Comparison of ENCODE assay signal across 8 cellular contexts in the genomic region with DNA sequence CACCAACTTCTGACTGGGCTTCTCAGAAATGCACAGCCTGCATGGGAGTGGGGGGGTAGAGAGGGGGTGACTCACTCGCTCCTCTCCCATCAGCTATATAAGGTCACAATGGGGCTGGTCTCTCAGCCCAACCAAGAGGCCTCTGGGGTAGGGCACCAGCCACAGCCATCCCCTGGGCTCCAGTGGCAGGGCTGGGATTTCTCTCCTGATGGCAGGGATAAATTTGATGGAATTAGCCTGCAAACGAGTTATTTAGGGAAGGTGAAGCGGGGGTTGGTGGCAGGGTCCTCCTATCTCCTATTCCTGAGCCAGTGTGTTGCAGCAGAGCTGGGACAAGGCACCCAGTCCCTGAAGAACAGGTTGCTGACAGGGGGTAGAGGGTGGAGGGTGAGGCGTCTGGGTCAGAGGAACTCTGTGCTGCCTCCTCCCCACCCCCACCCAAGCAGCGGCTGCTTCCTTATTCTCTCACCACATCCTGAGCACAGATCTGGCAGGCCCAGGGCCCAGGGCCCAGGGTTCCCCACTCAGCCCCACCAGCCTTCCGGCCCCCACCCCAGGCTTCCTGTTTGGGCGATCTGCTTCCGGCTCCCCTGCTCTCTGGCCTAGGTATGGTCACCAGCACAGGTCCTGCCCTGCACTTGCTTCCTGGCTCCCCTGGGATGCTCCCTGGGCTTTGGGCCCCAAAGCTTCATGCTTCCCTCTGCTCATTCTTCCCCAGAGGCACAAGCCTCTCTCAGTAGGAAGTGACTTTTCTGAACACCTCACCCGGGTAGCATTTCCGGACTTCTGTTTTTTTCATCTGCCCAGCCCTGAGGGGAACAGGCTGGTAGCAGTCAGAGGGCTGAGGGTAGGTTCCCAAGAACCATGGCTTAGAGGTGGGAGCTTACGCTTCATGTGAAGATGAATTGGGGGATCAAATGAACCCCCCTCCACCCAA. TPM values are rescaled to one million over a fixed set of nuclear protein-coding genes. Genes with fewer than 3 reads are reported as not detected.
A peak's percentile ranks its signal among the peaks of the same experiment; 100 is the strongest.
DNase-seq lines count a peak whose midpoint lies in the region; ATAC-seq, FAIRE-seq and TF ChIP-seq lines count a peak whose summit lies in the region.

No MANE protein-coding gene starts in this region.

- POLR2A ChIA-PET in CD4-positive, alpha-beta memory T cell (lab: Charles Lee; ENCODE audit: partially characterized antibody) = interaction anchor here (0.8 to 29.9 kb wide), 15 partner anchors 11 to 469 kb away, joined by 3 to 1474 read pairs (median 6); a partner anchor contains a TSS
- POLR2A ChIA-PET in HepG2 (lab: Yijun Ruan, JAX) = interaction anchor here (0.5 to 4.7 kb wide), 8 partner anchors 9 to 100 kb away, joined by 3 to 92 read pairs (median 6); a partner anchor contains a TSS

- peak overlapping the region; percentile 96 to 99 (median 98) for H3K27ac Mint-ChIP-seq in CD4-positive, alpha-beta memory T cell
- peak overlapping the region; percentile 99 for H3K27ac Mint-ChIP-seq in central memory CD8-positive, alpha-beta T cell (ENCODE audit: low read depth)

- H3K4me1 Mint-ChIP-seq in CD4-positive, alpha-beta memory T cell = peaks cover 18 to 63% (median 30%) of the 10 kb centered on the region in 4 donors
- H3K4me1 Mint-ChIP-seq in central memory CD8-positive, alpha-beta T cell = peaks cover 62% of the 10 kb centered on the region

- H3K27me3 Mint-ChIP-seq in CD4-positive, alpha-beta memory T cell = no peaks in the 10 kb centered on the region
- H3K27me3 Mint-ChIP-seq in central memory CD8-positive, alpha-beta T cell = no peaks in the 10 kb centered on the region

- DNase-seq in CD4-positive, alpha-beta memory T cell = peak; percentile 86 to 95 (median 90)
- DNase-seq in activated CD4-positive, alpha-beta T cell treated with anti-CD3 and anti-CD28 coated beads for 1 hour = peak; percentile 76
- DNase-seq in central memory CD8-positive, alpha-beta T cell (ENCODE audit: low spot score in 2 of 2) = peak; percentile 71 to 86
- DNase-seq in HepG2 (ENCODE audit: low spot score) (peak; percentile 50), NCI-H526 treated with DMSO at 0.1 percent for 48 hours (lab: John Stamatoyannopoulos, UW) (no peak)
- peak; percentile 83 to 84 for DNase-seq in stimulated activated CD4-positive, alpha-beta T cell treated with anti-CD3 and anti-CD28 coated beads, Interleukin-2, amount 100 ng/mL, for 24 hours

- CTCF ChIA-PET in CD4-positive, alpha-beta memory T cell (lab: Charles Lee; ENCODE audit: partially characterized antibody) = interaction anchor here (1.2 to 19.9 kb wide), 6 partner anchors 10 to 200 kb away, joined by 3 to 865 read pairs (median 5); a partner anchor contains a TSS
- CTCF ChIA-PET in HepG2 (lab: Yijun Ruan, JAX; ENCODE audit: low intra/inter-chr PET ratio, low total read pairs) = interaction anchor here (0.7 to 3.5 kb wide), 3 partner anchors 39 to 43 kb away, joined by 3 to 11 read pairs (median 4); no protein-coding TSS in a partner anchor

- peak overlapping the region; percentile 94 for H3K27ac ChIP-seq in CD4-positive, alpha-beta memory T cell (ENCODE audit: low read depth, low read length)
- H3K27ac ChIP-seq in KOPT-K1 (ENCODE audit: low read depth, low read length, poor library complexity, severe bottlenecking) (peak overlapping the region; percentile 94), HepG2 (ENCODE audit: extremely low read length, insufficient read depth, low read length) (peak overlapping the region; percentile 3)

- H3K4me2 ChIP-seq in HepG2 (ENCODE audit: low read depth, low read length) = peak overlapping the region; percentile 48

- FAIRE-seq in HepG2 (lab: Jason Lieb, UNC) = no peak

- peak overlapping the region; percentile 97 to 100 (median 99) for H3K4me3 Mint-ChIP-seq in CD4-positive, alpha-beta memory T cell
- peak overlapping the region; percentile 92 for H3K4me3 Mint-ChIP-seq in central memory CD8-positive, alpha-beta T cell

- H2AFZ ChIP-seq in HepG2 (ENCODE audit: low read length) = no peak overlapping the region

- in situ Hi-C loops in HepG2 (cut with HindIII; ENCODE audit: extremely low pct_ligation_motif_present, low pct_unique_long_range_greater_than_20kb) = loop anchor here (25.0 kb wide), 1 partner anchor 405 kb away; no protein-coding TSS in a partner anchor

- TF ChIP-seq CTCF in HepG2 (CRISPR knock-in tag; IDR thresholded peaks at IDR 0.05) = no peak

- no TSS peak for BruUV-seq in HepG2 (replicated peaks; lab: Mats Ljungman, UMichigan)

- peaks cover 50 to 68% of the 10 kb centered on the region in 2 donors for H3K36me3 Mint-ChIP-seq in CD4-positive, alpha-beta memory T cell
- H3K36me3 Mint-ChIP-seq in central memory CD8-positive, alpha-beta T cell (ENCODE audit: insufficient read depth) = peaks cover 62% of the 10 kb centered on the region

- TF ChIP-seq RAD21 in HepG2 (CRISPR knock-in tag; IDR thresholded peaks at IDR 0.05) = no peak

- H3K9me3 Mint-ChIP-seq in CD4-positive, alpha-beta memory T cell = peaks cover 0 to 3% (median 0%) of the 10 kb centered on the region in 8 donors
- no peaks in the 10 kb centered on the region for H3K9me3 Mint-ChIP-seq in central memory CD8-positive, alpha-beta T cell

- H3K27me3 ChIP-seq in CD4-positive, alpha-beta memory T cell (ENCODE audit: insufficient read depth, low read length) = no peaks in the 10 kb centered on the region
- H3K27me3 ChIP-seq in HepG2 (ENCODE audit: control insufficient read depth in 1 of 2, insufficient read depth in 2 of 2, low read length in 2 of 2) = no peaks in the 10 kb centered on the region

- peak overlapping the region; percentile 24; the same call in 1 of the 2 replicates for H3K9ac ChIP-seq in HepG2 (ENCODE audit: insufficient read depth, low read depth, low read length)

- peak overlapping the region; percentile 93 to 99 for H3K4me3 ChIP-seq in CD4-positive, alpha-beta memory T cell (ENCODE audit: low read length in 2 of 2)
- peak overlapping the region in 1 of 3 experiments; percentile 5; a peak in 1 of 6 replicates for H3K4me3 ChIP-seq in HepG2 (replicated peaks in 1 of 3; ENCODE audit: insufficient read depth in 1 of 3, low read depth in 2 of 3, low read length in 3 of 3)

- H4K20me1 ChIP-seq in HepG2 (ENCODE audit: insufficient read depth, low read length) = no peaks in the 10 kb centered on the region

- peaks cover 34% of the 10 kb centered on the region for H3K4me1 ChIP-seq in CD4-positive, alpha-beta memory T cell (ENCODE audit: insufficient read depth, low read length)
- H3K4me1 ChIP-seq in HepG2 (ENCODE audit: insufficient read depth, low read length) = peaks cover 61% of the 10 kb centered on the region

- WGBS in HepG2 (ENCODE audit: low lambda C conversion rate) = 73% methylated on average over 10 of the region's 11 CpGs

- intact Hi-C loops in CD4-positive, alpha-beta memory T cell (cut with micrococcal nuclease) = loop anchor here (1.0 to 2.0 kb wide), 5 partner anchors 8 to 66 kb away; a partner anchor contains a TSS
- intact Hi-C loops in HepG2 (cut with micrococcal nuclease; ENCODE audit: unreplicated experiment) = no loop called here

- H3K36me3 ChIP-seq in CD4-positive, alpha-beta memory T cell (ENCODE audit: insufficient read depth, low read length) = peaks cover 14% of the 10 kb centered on the region
- H3K36me3 ChIP-seq in KOPT-K1 (ENCODE audit: insufficient read depth, low read length) = peaks cover 40% of the 10 kb centered on the region
- no peaks in the 10 kb centered on the region for H3K36me3 ChIP-seq in HepG2 (replicated peaks in 1 of 2; ENCODE audit: control insufficient read depth in 1 of 2, insufficient read depth in 2 of 2, low read length in 2 of 2)

- peak; percentile 44 for ATAC-seq in GM21528 (IDR thresholded peaks at IDR 0.05; ENCODE audit: low FRiP score, unreplicated experiment)
- peak; percentile 83 for ATAC-seq in central memory CD8-positive, alpha-beta T cell (replicated peaks; ENCODE audit: extremely low read depth, poor library complexity, severe bottlenecking)
- no peak; the same call in 2 of the 3 replicates for ATAC-seq in HepG2

- H3K79me2 ChIP-seq in HepG2 (ENCODE audit: insufficient read depth, low read length) = no peaks in the 10 kb centered on the region

- TF ChIP-seq EP300 in HepG2 (IDR thresholded peaks at IDR 0.05; ENCODE audit: low read depth in 2 of 2, low read length in 2 of 2) (no peak), HepG2 (CRISPR knock-in tag; IDR thresholded peaks at IDR 0.05; ENCODE audit: borderline replicate concordance) (no peak)

- no peaks in the 10 kb centered on the region for H3K9me3 ChIP-seq in CD4-positive, alpha-beta memory T cell (ENCODE audit: control insufficient read depth in 1 of 2, low read length in 2 of 2)
- H3K9me3 ChIP-seq in KOPT-K1 (ENCODE audit: insufficient read depth, low read length, poor library complexity, severe bottlenecking) = no peaks in the 10 kb centered on the region
- no peaks in the 10 kb centered on the region for H3K9me3 ChIP-seq in HepG2 (ENCODE audit: low read length)

- TF ChIP-seq POLR2A in HepG2 (IDR thresholded peaks at IDR 0.05; ENCODE audit: insufficient read depth in 1 of 2, low read depth in 2 of 2, low read length in 2 of 2) = 0 out of 4 replicates have a peak, but pooled peaks of 1 of the 2 experiments have one; percentile 2

RNA-seq across cellular contexts. Expression of a gene that starts 4.0 kb away (rescaled TPM):
- total RNA-seq in CD4-positive, alpha-beta memory T cell = 100 to 1,000 TPM; 122 to 127 TPM
- 100 to 1,000 TPM in 1 of 2 donors, 10 to 100 TPM in 1; 68.2 to 117 TPM for polyA plus RNA-seq in CD4-positive, alpha-beta memory T cell
- 3.1 and 4.9 TPM in 2 replicates for total RNA-seq in HepG2 (2016; rRNA removed; fragmentation: Illumina TruSeq; extraction: Trizol)
- total RNA-seq in HepG2 (2016; cell fraction: cytosol; rRNA removed; fragmentation: Illumina TruSeq; extraction: Trizol; ENCODE audit: low read depth) = 0.81 and 1.4 TPM in 2 replicates
- 3.5 and 4.0 TPM in 2 replicates for total RNA-seq in HepG2 (2016; cell fraction: insoluble cytoplasmic fraction; rRNA removed; fragmentation: Illumina TruSeq; extraction: Trizol)
- total RNA-seq in HepG2 (2016; cell fraction: membrane; rRNA removed; fragmentation: Illumina TruSeq; extraction: Trizol) = 3.3 and 3.5 TPM in 2 replicates
- total RNA-seq in HepG2 (2016; cell fraction: nucleus; rRNA removed; fragmentation: Illumina TruSeq; extraction: Trizol) = 2.5 and 3.2 TPM in 2 replicates
- 9.2 and 10.5 TPM in 2 replicates for polyA plus RNA-seq in HepG2 (2011; rRNA removed)
- polyA plus RNA-seq in HepG2 (2011; cell fraction: cytosol; rRNA removed) = 8.3 and 8.7 TPM in 2 replicates
- polyA plus RNA-seq in HepG2 (2011; cell fraction: nucleus; rRNA removed) = 10.6 and 11.8 TPM in 2 replicates
- 4.3 and 5.2 TPM in 2 replicates for polyA plus RNA-seq in HepG2 (2012)
- polyA plus RNA-seq in HepG2 (2016; cell fraction: cytosol; fragmentation: Illumina TruSeq; extraction: Trizol; ENCODE audit: low read depth) = 2.2 and 2.4 TPM in 2 replicates
- polyA plus RNA-seq in HepG2 (2016; cell fraction: insoluble cytoplasmic fraction; fragmentation: Illumina TruSeq; extraction: Trizol; ENCODE audit: low read depth) = 6.9 and 7.5 TPM in 2 replicates
- polyA plus RNA-seq in HepG2 (2016; cell fraction: membrane; fragmentation: Illumina TruSeq; extraction: Trizol; ENCODE audit: low read depth) = 5.6 and 5.8 TPM in 2 replicates
- 8.6 and 12.1 TPM in 2 replicates for polyA plus RNA-seq in HepG2 (2016; cell fraction: nucleus; fragmentation: Illumina TruSeq; extraction: Trizol; ENCODE audit: insufficient read depth, low read depth)
- polyA minus RNA-seq in HepG2 (2011; rRNA and poly(A)+ RNA removed; ENCODE audit: low replicate concordance) = 13.8 and 38.1 TPM in 2 replicates
- polyA minus RNA-seq in HepG2 (2011; cell fraction: cytosol; rRNA and poly(A)+ RNA removed) = 4.6 and 5.1 TPM in 2 replicates
- 1.9 and 2.0 TPM in 2 replicates for polyA minus RNA-seq in HepG2 (2011; cell fraction: nucleus; rRNA and poly(A)+ RNA removed)

RNA-seq across cellular contexts. Expression of a gene that starts 8.3 kb away (rescaled TPM):
- total RNA-seq in CD4-positive, alpha-beta memory T cell = 1 to 10 TPM; 6.4 to 6.6 TPM
- polyA plus RNA-seq in CD4-positive, alpha-beta memory T cell = 10 to 100 TPM in 1 of 2 donors, 1 to 10 TPM in 1; 9.1 to 15.8 TPM
- total RNA-seq in HepG2 (2016; rRNA removed; fragmentation: Illumina TruSeq; extraction: Trizol) = 7.4 and 16.0 TPM in 2 replicates
- 6.4 and 6.8 TPM in 2 replicates for total RNA-seq in HepG2 (2016; cell fraction: cytosol; rRNA removed; fragmentation: Illumina TruSeq; extraction: Trizol; ENCODE audit: low read depth)
- 7.0 and 15.7 TPM in 2 replicates for total RNA-seq in HepG2 (2016; cell fraction: insoluble cytoplasmic fraction; rRNA removed; fragmentation: Illumina TruSeq; extraction: Trizol)
- total RNA-seq in HepG2 (2016; cell fraction: membrane; rRNA removed; fragmentation: Illumina TruSeq; extraction: Trizol) = 11.0 and 11.6 TPM in 2 replicates
- total RNA-seq in HepG2 (2016; cell fraction: nucleus; rRNA removed; fragmentation: Illumina TruSeq; extraction: Trizol) = 13.6 and 15.9 TPM in 2 replicates
- 12.5 TPM in 2 replicates for polyA plus RNA-seq in HepG2 (2011; rRNA removed)
- 10.6 and 14.5 TPM in 2 replicates for polyA plus RNA-seq in HepG2 (2011; cell fraction: cytosol; rRNA removed)
- polyA plus RNA-seq in HepG2 (2011; cell fraction: nucleus; rRNA removed) = 11.7 and 12.5 TPM in 2 replicates
- polyA plus RNA-seq in HepG2 (2012) = 11.9 and 19.8 TPM in 2 replicates
- 16.1 and 17.3 TPM in 2 replicates for polyA plus RNA-seq in HepG2 (2016; cell fraction: cytosol; fragmentation: Illumina TruSeq; extraction: Trizol; ENCODE audit: low read depth)
- polyA plus RNA-seq in HepG2 (2016; cell fraction: insoluble cytoplasmic fraction; fragmentation: Illumina TruSeq; extraction: Trizol; ENCODE audit: low read depth) = 19.1 and 23.6 TPM in 2 replicates
- 27.9 and 29.1 TPM in 2 replicates for polyA plus RNA-seq in HepG2 (2016; cell fraction: membrane; fragmentation: Illumina TruSeq; extraction: Trizol; ENCODE audit: low read depth)
- 46.7 and 53.9 TPM in 2 replicates for polyA plus RNA-seq in HepG2 (2016; cell fraction: nucleus; fragmentation: Illumina TruSeq; extraction: Trizol; ENCODE audit: insufficient read depth, low read depth)
- polyA minus RNA-seq in HepG2 (2011; rRNA and poly(A)+ RNA removed; ENCODE audit: low replicate concordance) = 28.0 and 30.7 TPM in 2 replicates
- polyA minus RNA-seq in HepG2 (2011; cell fraction: cytosol; rRNA and poly(A)+ RNA removed) = 9.8 and 11.5 TPM in 2 replicates
- 3.3 and 4.5 TPM in 2 replicates for polyA minus RNA-seq in HepG2 (2011; cell fraction: nucleus; rRNA and poly(A)+ RNA removed)

RNA-seq across cellular contexts. Expression of a gene that starts 9.6 kb away (rescaled TPM):
- 10 to 100 TPM; 53.4 to 54.6 TPM for total RNA-seq in CD4-positive, alpha-beta memory T cell
- polyA plus RNA-seq in CD4-positive, alpha-beta memory T cell = 10 to 100 TPM; 22.0 to 30.2 TPM
- total RNA-seq in HepG2 (2016; rRNA removed; fragmentation: Illumina TruSeq; extraction: Trizol) = 48.2 and 58.5 TPM in 2 replicates
- 9.9 and 11.7 TPM in 2 replicates for total RNA-seq in HepG2 (2016; cell fraction: cytosol; rRNA removed; fragmentation: Illumina TruSeq; extraction: Trizol; ENCODE audit: low read depth)
- 43.8 and 64.1 TPM in 2 replicates for total RNA-seq in HepG2 (2016; cell fraction: insoluble cytoplasmic fraction; rRNA removed; fragmentation: Illumina TruSeq; extraction: Trizol)
- total RNA-seq in HepG2 (2016; cell fraction: membrane; rRNA removed; fragmentation: Illumina TruSeq; extraction: Trizol) = 14.7 and 16.1 TPM in 2 replicates
- 33.4 and 42.1 TPM in 2 replicates for total RNA-seq in HepG2 (2016; cell fraction: nucleus; rRNA removed; fragmentation: Illumina TruSeq; extraction: Trizol)
- polyA plus RNA-seq in HepG2 (2011; rRNA removed) = 57.0 and 73.4 TPM in 2 replicates
- polyA plus RNA-seq in HepG2 (2011; cell fraction: cytosol; rRNA removed) = 44.3 and 47.6 TPM in 2 replicates
- 176 and 215 TPM in 2 replicates for polyA plus RNA-seq in HepG2 (2011; cell fraction: nucleus; rRNA removed)
- polyA plus RNA-seq in HepG2 (2012) = 35.4 and 40.2 TPM in 2 replicates
- polyA plus RNA-seq in HepG2 (2016; cell fraction: cytosol; fragmentation: Illumina TruSeq; extraction: Trizol; ENCODE audit: low read depth) = 4.3 and 4.8 TPM in 2 replicates
- polyA plus RNA-seq in HepG2 (2016; cell fraction: insoluble cytoplasmic fraction; fragmentation: Illumina TruSeq; extraction: Trizol; ENCODE audit: low read depth) = 46.1 and 47.6 TPM in 2 replicates
- 7.5 and 9.2 TPM in 2 replicates for polyA plus RNA-seq in HepG2 (2016; cell fraction: membrane; fragmentation: Illumina TruSeq; extraction: Trizol; ENCODE audit: low read depth)
- polyA plus RNA-seq in HepG2 (2016; cell fraction: nucleus; fragmentation: Illumina TruSeq; extraction: Trizol; ENCODE audit: insufficient read depth, low read depth) = 108 and 114 TPM in 2 replicates
- polyA minus RNA-seq in HepG2 (2011; rRNA and poly(A)+ RNA removed; ENCODE audit: low replicate concordance) = 75.0 and 80.4 TPM in 2 replicates
- 21.7 and 23.2 TPM in 2 replicates for polyA minus RNA-seq in HepG2 (2011; cell fraction: cytosol; rRNA and poly(A)+ RNA removed)
- polyA minus RNA-seq in HepG2 (2011; cell fraction: nucleus; rRNA and poly(A)+ RNA removed) = 26.1 and 30.2 TPM in 2 replicates

RNA-seq across cellular contexts. Expression of a gene that starts 34.6 kb away (rescaled TPM):
- total RNA-seq in CD4-positive, alpha-beta memory T cell = 10 to 100 TPM; 60.7 to 73.5 TPM
- polyA plus RNA-seq in CD4-positive, alpha-beta memory T cell = 1 to 10 TPM in 1 of 2 donors, not detected in 1; 9.8 TPM
- total RNA-seq in HepG2 (2016; rRNA removed; fragmentation: Illumina TruSeq; extraction: Trizol) = 8.4 and 20.5 TPM in 2 replicates
- total RNA-seq in HepG2 (2016; cell fraction: cytosol; rRNA removed; fragmentation: Illumina TruSeq; extraction: Trizol; ENCODE audit: low read depth) = 2.6 TPM in 2 replicates
- total RNA-seq in HepG2 (2016; cell fraction: insoluble cytoplasmic fraction; rRNA removed; fragmentation: Illumina TruSeq; extraction: Trizol) = 9.0 and 18.7 TPM in 2 replicates
- total RNA-seq in HepG2 (2016; cell fraction: membrane; rRNA removed; fragmentation: Illumina TruSeq; extraction: Trizol) = 7.6 TPM in 2 replicates
- total RNA-seq in HepG2 (2016; cell fraction: nucleus; rRNA removed; fragmentation: Illumina TruSeq; extraction: Trizol) = 18.3 and 20.9 TPM in 2 replicates
- polyA plus RNA-seq in HepG2 (2011; rRNA removed) = 11.7 and 14.0 TPM in 2 replicates
- polyA plus RNA-seq in HepG2 (2011; cell fraction: cytosol; rRNA removed) = 4.5 and 6.7 TPM in 2 replicates
- polyA plus RNA-seq in HepG2 (2011; cell fraction: nucleus; rRNA removed) = 39.8 and 42.9 TPM in 2 replicates
- 14.2 and 21.0 TPM in 2 replicates for polyA plus RNA-seq in HepG2 (2012)
- 1.2 and 1.3 TPM in 2 replicates for polyA plus RNA-seq in HepG2 (2016; cell fraction: cytosol; fragmentation: Illumina TruSeq; extraction: Trizol; ENCODE audit: low read depth)
- 13.9 and 27.7 TPM in 2 replicates for polyA plus RNA-seq in HepG2 (2016; cell fraction: insoluble cytoplasmic fraction; fragmentation: Illumina TruSeq; extraction: Trizol; ENCODE audit: low read depth)
- 2.2 and 3.4 TPM in 2 replicates for polyA plus RNA-seq in HepG2 (2016; cell fraction: membrane; fragmentation: Illumina TruSeq; extraction: Trizol; ENCODE audit: low read depth)
- polyA plus RNA-seq in HepG2 (2016; cell fraction: nucleus; fragmentation: Illumina TruSeq; extraction: Trizol; ENCODE audit: insufficient read depth, low read depth) = 66.8 and 94.4 TPM in 2 replicates
- polyA minus RNA-seq in HepG2 (2011; rRNA and poly(A)+ RNA removed; ENCODE audit: low replicate concordance) = 16.6 and 29.4 TPM in 2 replicates
- 8.0 and 10.3 TPM in 2 replicates for polyA minus RNA-seq in HepG2 (2011; cell fraction: cytosol; rRNA and poly(A)+ RNA removed)
- polyA minus RNA-seq in HepG2 (2011; cell fraction: nucleus; rRNA and poly(A)+ RNA removed) = 7.6 and 9.1 TPM in 2 replicates

RNA-seq across cellular contexts. Expression of a gene that starts 35.5 kb away (rescaled TPM):
- 10 to 100 TPM; 29.3 to 35.0 TPM for total RNA-seq in CD4-positive, alpha-beta memory T cell
- polyA plus RNA-seq in CD4-positive, alpha-beta memory T cell = 10 to 100 TPM in 1 of 2 donors, 1 to 10 TPM in 1; 6.2 to 16.0 TPM
- total RNA-seq in HepG2 (2016; rRNA removed; fragmentation: Illumina TruSeq; extraction: Trizol) = 9.2 and 12.0 TPM in 2 replicates
- 33.8 and 41.8 TPM in 2 replicates for total RNA-seq in HepG2 (2016; cell fraction: cytosol; rRNA removed; fragmentation: Illumina TruSeq; extraction: Trizol; ENCODE audit: low read depth)
- total RNA-seq in HepG2 (2016; cell fraction: insoluble cytoplasmic fraction; rRNA removed; fragmentation: Illumina TruSeq; extraction: Trizol) = 8.9 and 10.1 TPM in 2 replicates
- 12.4 and 18.6 TPM in 2 replicates for total RNA-seq in HepG2 (2016; cell fraction: membrane; rRNA removed; fragmentation: Illumina TruSeq; extraction: Trizol)
- total RNA-seq in HepG2 (2016; cell fraction: nucleus; rRNA removed; fragmentation: Illumina TruSeq; extraction: Trizol) = 12.8 and 13.7 TPM in 2 replicates
- polyA plus RNA-seq in HepG2 (2011; rRNA removed) = 26.2 and 30.1 TPM in 2 replicates
- 17.0 and 17.6 TPM in 2 replicates for polyA plus RNA-seq in HepG2 (2011; cell fraction: cytosol; rRNA removed)
- 79.6 and 93.9 TPM in 2 replicates for polyA plus RNA-seq in HepG2 (2011; cell fraction: nucleus; rRNA removed)
- 22.0 and 33.4 TPM in 2 replicates for polyA plus RNA-seq in HepG2 (2012)
- polyA plus RNA-seq in HepG2 (2016; cell fraction: cytosol; fragmentation: Illumina TruSeq; extraction: Trizol; ENCODE audit: low read depth) = 10.0 and 11.2 TPM in 2 replicates
- polyA plus RNA-seq in HepG2 (2016; cell fraction: insoluble cytoplasmic fraction; fragmentation: Illumina TruSeq; extraction: Trizol; ENCODE audit: low read depth) = 12.8 and 17.8 TPM in 2 replicates
- polyA plus RNA-seq in HepG2 (2016; cell fraction: membrane; fragmentation: Illumina TruSeq; extraction: Trizol; ENCODE audit: low read depth) = 15.4 and 15.6 TPM in 2 replicates
- 42.7 and 49.6 TPM in 2 replicates for polyA plus RNA-seq in HepG2 (2016; cell fraction: nucleus; fragmentation: Illumina TruSeq; extraction: Trizol; ENCODE audit: insufficient read depth, low read depth)
- polyA minus RNA-seq in HepG2 (2011; rRNA and poly(A)+ RNA removed; ENCODE audit: low replicate concordance) = 24.3 and 32.9 TPM in 2 replicates
- polyA minus RNA-seq in HepG2 (2011; cell fraction: cytosol; rRNA and poly(A)+ RNA removed) = 13.4 and 18.0 TPM in 2 replicates
- 13.8 and 16.6 TPM in 2 replicates for polyA minus RNA-seq in HepG2 (2011; cell fraction: nucleus; rRNA and poly(A)+ RNA removed)

Comparison
In these comparisons a context has a peak if more than half of its experiments do, and no peak if none do; other contexts are left out.
1. H3K27ac ChIP-seq: peak in every context shown above with its lines; median percentile 94 in CD4-positive, alpha-beta memory T cell; 94 in KOPT-K1; 3 in HepG2.
2. RNA of a gene that starts 4.0 kb away (total RNA-seq): 122 to 127 TPM in CD4-positive, alpha-beta memory T cell; 0.81 to 4.9 TPM in HepG2; every median in the first group is over 10 times any median in the second.